Comparison of ENCODE assay signal across 12 cellular contexts in genomic region chr14:90091393-90091792, GRCh38. TPM values are rescaled to one million over a fixed set of nuclear protein-coding genes. Genes with fewer than 3 reads are reported as not detected.
A peak's percentile ranks its signal among the peaks of the same experiment; 100 is the strongest.
DNase-seq lines count a peak whose midpoint lies in the region; ATAC-seq and TF ChIP-seq lines count a peak whose summit lies in the region.
"Had no signal": no experiment of that assay in that cellular context is flagged by ENCODE, and none has a peak within 500 bp of the region (broad histone marks: within the 10 kb centered on the region; RNA-seq: fewer than 3 reads in every experiment).

No MANE protein-coding gene starts in this region.

- TF ChIP-seq POLR2A in upper lobe of left lung (IDR thresholded peaks at IDR 0.05), result no peak

- no peak overlapping the region for H3K14ac ChIP-seq in trophoblast cell (ENCODE audit: low read length)

- TF ChIP-seq EP300 in upper lobe of left lung (IDR thresholded peaks at IDR 0.05), result no peak

- no peak overlapping the region for H2BK12ac ChIP-seq in trophoblast cell (ENCODE audit: low read length)

- DNase-seq in AG09319 (ENCODE audit: extremely low read depth, low read depth) (peak; percentile 2), M059J (ENCODE audit: low read depth) (peak; percentile 82), astrocyte of the cerebellum (ENCODE audit: low read depth) (peak; percentile 90), iris pigment epithelial cell (ENCODE audit: low read depth) (peak; percentile 84), upper lobe of left lung (no peak), cerebellar nuclear complex (lab: John Stamatoyannopoulos, UW) (no peak), trophoblast cell (no peak)
- DNase-seq: activated CD4-positive, alpha-beta memory T cell treated with anti-CD3 and anti-CD28 coated beads, Interleukin-2, amount 10 ng/mL, durations not matched to agents 7 days and 5 days; activated naive CD4-positive, alpha-beta T cell treated with anti-CD3 and anti-CD28 coated beads for 36 hours had no signal

- H4K8ac ChIP-seq in trophoblast cell (ENCODE audit: low read depth, low read length), result no peak overlapping the region

- TF ChIP-seq CTCF in AG09319 (IDR thresholded peaks at IDR 0.05; ENCODE audit: low read depth, low read length), result no peak
- no peak for TF ChIP-seq CTCF in astrocyte of the cerebellum (IDR thresholded peaks at IDR 0.05; ENCODE audit: low read depth, low read length, missing control alignments)
- TF ChIP-seq CTCF in upper lobe of left lung (IDR thresholded peaks at IDR 0.05), result no peak

- no peak overlapping the region for H3K18ac ChIP-seq in trophoblast cell (ENCODE audit: low read length)

- no peak overlapping the region for H2AK5ac ChIP-seq in trophoblast cell (ENCODE audit: low read length)

- H3K4me3 ChIP-seq in astrocyte of the cerebellum (ENCODE audit: low read depth, low read length) (no peak overlapping the region), upper lobe of left lung (no peak overlapping the region), trophoblast cell (ENCODE audit: low read depth, low read length) (no peak overlapping the region)
- H3K4me3 ChIP-seq: BLaER1 had no signal

- 7 to 52% methylated on average over 1 of the region's 1 CpG for WGBS in upper lobe of left lung, 2 donors
- WGBS in trophoblast cell (ENCODE audit: extremely low coverage, insufficient coverage, insufficient read length), result no CpG with 5 or more reads among the region's 1 CpG

- H2BK120ac ChIP-seq in trophoblast cell (ENCODE audit: insufficient read depth, low read length, poor library complexity), result no peak overlapping the region

- no peaks in the 10 kb centered on the region for H3K79me2 ChIP-seq in trophoblast cell (ENCODE audit: control insufficient read depth, insufficient read depth, low read length, poor library complexity)

- H3K4me1 ChIP-seq in upper lobe of left lung, result no peaks in the 10 kb centered on the region
- H3K4me1 ChIP-seq in trophoblast cell (ENCODE audit: control insufficient read depth in 1 of 2, insufficient read depth in 2 of 2, low read length in 2 of 2), result peaks cover 0 to 2% of the 10 kb centered on the region in 2 experiments
- H3K4me1 ChIP-seq: BLaER1 had no signal

- H4K12ac ChIP-seq in trophoblast cell (ENCODE audit: low read depth, low read length), result no peak overlapping the region

- no peaks in the 10 kb centered on the region for H3K79me1 ChIP-seq in trophoblast cell (ENCODE audit: low read length)

- H2AFZ ChIP-seq in trophoblast cell (ENCODE audit: insufficient read depth, low read length, poor library complexity), result no peak overlapping the region

- H3K9me3 ChIP-seq in upper lobe of left lung, result no peaks in the 10 kb centered on the region
- H3K9me3 ChIP-seq in trophoblast cell (ENCODE audit: insufficient read depth, low read depth, low read length), result no peaks in the 10 kb centered on the region

- H3K27me3 ChIP-seq in upper lobe of left lung, result no peaks in the 10 kb centered on the region
- no peaks in the 10 kb centered on the region for H3K27me3 ChIP-seq in trophoblast cell (ENCODE audit: insufficient read depth, low read length)
- H3K27me3 ChIP-seq: BLaER1 had no signal

- in situ Hi-C loops in astrocyte of the cerebellum (cut with HindIII; ENCODE audit: low sequenced_read_pairs), result no loop called here

- no peak overlapping the region for H2BK5ac ChIP-seq in trophoblast cell (ENCODE audit: low read depth, low read length, poor library complexity)

- H3K23ac ChIP-seq in trophoblast cell (ENCODE audit: low read length), result no peak overlapping the region

- ATAC-seq in HG02885 (IDR thresholded peaks at IDR 0.05; ENCODE audit: poor library complexity, unreplicated experiment) (no peak), upper lobe of left lung (ENCODE audit: low FRiP score in 2 of 2) (no peak)

- H3K4ac ChIP-seq in trophoblast cell (ENCODE audit: low read depth, low read length), result no peak overlapping the region

- H3K27ac ChIP-seq in upper lobe of left lung (no peak overlapping the region), trophoblast cell (ENCODE audit: low read depth, low read length) (no peak overlapping the region)
- H3K27ac ChIP-seq: BLaER1, KMS-11 had no signal

- no peak overlapping the region for H3K9ac ChIP-seq in trophoblast cell (ENCODE audit: low read length)
- H3K9ac ChIP-seq: BLaER1, KMS-11 had no signal

- no peaks in the 10 kb centered on the region for H3K36me3 ChIP-seq in upper lobe of left lung
- H3K36me3 ChIP-seq in trophoblast cell (ENCODE audit: control insufficient read depth in 1 of 2, insufficient read depth in 2 of 2, low read length in 2 of 2), result no peaks in the 10 kb centered on the region
- H3K36me3 ChIP-seq: BLaER1 had no signal

- H3K4me2 ChIP-seq in trophoblast cell (ENCODE audit: low read length), result no peak overlapping the region
- H3K4me2 ChIP-seq: BLaER1, KMS-11 had no signal

- H4K91ac ChIP-seq in trophoblast cell (ENCODE audit: low read depth, low read length), result no peak overlapping the region

RNA-seq across cellular contexts. Expression of gene KCNK13, which starts 29.6 kb away (rescaled TPM):
- 0.05 and 0.25 TPM in 2 replicates for total RNA-seq in M059J (2014; rRNA removed; shearing (Covaris generic))
- total RNA-seq in upper lobe of left lung, result 1 to 10 TPM in 3 of 6 donors, under 1 TPM in 1, not detected in 2; 0.22 to 3.0 (median 1.2) TPM
- polyA plus RNA-seq in trophoblast cell (2013), result 0.51 and 0.53 TPM in 2 replicates
- total RNA-seq: activated naive CD4-positive, alpha-beta T cell treated with anti-CD3 and anti-CD28 coated beads for 36 hours had no signal

Comparison
In these comparisons a context has a peak if more than half of its experiments do, and no peak if none do; other contexts are left out.
1. DNase-seq: peak in AG09319 (single experiment), M059J (single experiment), astrocyte of the cerebellum (single experiment) and iris pigment epithelial cell (single experiment); none in upper lobe of left lung (0 of 2), cerebellar nuclear complex (0 of 2) and trophoblast cell (0 of 2).